Comparison of ENCODE assay signal across 1 cellular context in genomic region chr19:50728084-50728737, GRCh38.
TF ChIP-seq lines count a peak whose summit lies in the region.

No MANE protein-coding gene starts in this region.

TF ChIP-seq in K562, 482 proteins besides CTCF, POLR2A, EP300 and RAD21 (continued from another document and continues in another):
- TF ChIP-seq MGA (IDR thresholded peaks at IDR 0.05) (peak; percentile 92), HDAC2 (IDR thresholded peaks at IDR 0.05) (0 out of 2 replicates have a peak, but pooled peaks have one; percentile 74), MYC (IDR thresholded peaks at IDR 0.05; ENCODE audit: low read depth, low read length) (peak; percentile 96), MYC (CRISPR knock-in tag; IDR thresholded peaks at IDR 0.05; ENCODE audit: borderline replicate concordance, low read depth) (peak; percentile 80; the same call in 1 of the 2 replicates), PHTF2 (CRISPR knock-in tag; IDR thresholded peaks at IDR 0.05) (no peak), MYNN (IDR thresholded peaks at IDR 0.05) (peak; percentile 83; the same call in 1 of the 2 replicates), MYNN (CRISPR knock-in tag; IDR thresholded peaks at IDR 0.05) (no peak), USF1 (CRISPR knock-in tag; IDR thresholded peaks at IDR 0.05) (peak; percentile 84), RREB1 (CRISPR knock-in tag; IDR thresholded peaks at IDR 0.05) (peak; percentile 82; the same call in 1 of the 2 replicates), KDM2B (CRISPR knock-in tag; IDR thresholded peaks at IDR 0.05) (no peak), KLF16 (IDR thresholded peaks at IDR 0.05) (0 out of 2 replicates have a peak, but pooled peaks have one; percentile 21), POLR2B (IDR thresholded peaks at IDR 0.05; ENCODE audit: low read depth, partially characterized antibody) (peak; percentile 43), ZBTB40 (IDR thresholded peaks at IDR 0.05) (peak; percentile 62), ZBTB40 (CRISPR knock-in tag; IDR thresholded peaks at IDR 0.05) (no peak), MEF2D (tag; conservative IDR thresholded peaks at IDR 0.05; ENCODE audit: low read depth) (no peak), ZNF764 (CRISPR knock-in tag; IDR thresholded peaks at IDR 0.05; ENCODE audit: low read depth) (peak; percentile 15; the same call in 1 of the 2 replicates), KDM5B (IDR thresholded peaks at IDR 0.05; ENCODE audit: insufficient replicate concordance, low read depth, low read length) (peak; percentile 80), NRF1 (conservative IDR thresholded peaks at IDR 0.05 in 1 of 2, IDR thresholded peaks at IDR 0.05 in 1 of 2) (peak; percentile 78 to 84), RNF2 (IDR thresholded peaks at IDR 0.05) (peak; percentile 64; the same call in 1 of the 2 replicates), ID3 (CRISPR knock-in tag; IDR thresholded peaks at IDR 0.05) (no peak), ID3 (tag; IDR thresholded peaks at IDR 0.05) (0 out of 2 replicates have a peak, but pooled peaks have one; percentile 39), EGR1 (conservative IDR thresholded peaks at IDR 0.05) (peak; percentile 86), ZFX (CRISPR knock-in tag; IDR thresholded peaks at IDR 0.05) (peak; percentile 77), PRPF4 (IDR thresholded peaks at IDR 0.05; ENCODE audit: insufficient read depth, low read depth, low read length, poor library complexity, severe bottlenecking) (no peak)
